9 cellular contexts compared by ENCODE assay signal in the genomic region with DNA sequence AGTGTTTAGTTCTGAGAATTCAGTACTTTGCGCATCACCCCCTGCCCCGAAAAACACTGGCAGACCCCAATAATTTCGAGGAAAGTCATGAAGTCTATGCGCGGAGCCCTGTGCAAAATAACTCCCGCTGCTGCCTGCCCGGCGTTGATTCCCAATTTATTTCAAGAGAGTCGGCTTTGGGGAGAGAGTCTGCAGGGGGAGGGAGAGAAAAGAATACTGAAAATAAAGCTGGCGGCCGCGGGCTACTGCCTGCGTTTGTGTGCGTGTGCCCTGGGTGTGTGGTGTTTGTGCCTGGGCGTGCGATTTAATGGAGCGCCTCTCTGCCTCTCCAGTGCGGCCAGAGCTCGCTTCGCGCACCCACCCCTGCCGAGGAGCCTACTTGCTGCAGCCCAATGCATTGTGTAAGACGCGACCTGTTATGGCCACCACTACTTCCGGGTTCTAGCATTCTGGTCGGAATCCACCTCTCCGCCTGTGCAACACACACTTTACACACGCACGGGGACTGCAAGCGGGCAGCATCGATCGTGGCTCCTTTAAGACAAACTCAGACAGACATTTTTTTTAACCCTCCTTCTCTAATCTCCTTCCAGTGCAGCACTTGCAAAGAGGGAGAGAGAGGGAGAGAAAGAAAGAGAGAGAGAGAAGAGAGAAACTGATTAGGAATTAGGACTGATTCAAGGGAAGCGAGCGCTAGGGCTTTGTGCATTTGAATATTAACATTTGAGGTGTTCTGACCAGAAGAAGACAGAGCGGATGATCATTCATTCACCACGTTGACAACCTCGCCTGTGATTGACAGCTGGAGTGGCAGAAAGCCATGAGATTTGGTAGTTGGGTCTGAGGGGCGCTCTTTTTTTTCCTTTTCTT. TPM values are rescaled to one million over a fixed set of nuclear protein-coding genes. Genes with fewer than 3 reads are reported as not detected.
DNase-seq lines count a peak whose midpoint lies in the region; ATAC-seq and TF ChIP-seq lines count a peak whose summit lies in the region.
"Had no signal": no experiment of that assay in that cellular context is flagged by ENCODE, and none has a peak within 500 bp of the region (broad histone marks: within the 10 kb centered on the region; RNA-seq: fewer than 3 reads in every experiment).

A gene (plus strand): TSS at position 447 of the 870 bp plus-strand sequence. CDS start 732 bp downstream, outside the sequence.

- H3K36me3 Mint-ChIP-seq in brain: peaks cover 7% of the 10 kb centered on the region

- peaks cover 41% of the 10 kb centered on the region for H3K27me3 Mint-ChIP-seq in brain

- H3K9me3 Mint-ChIP-seq in brain: peaks cover 0 to 8% (median 0%) of the 10 kb centered on the region in 5 experiments
- H3K9me3 Mint-ChIP-seq: activated naive CD4-positive, alpha-beta T cell treated with anti-CD3 and anti-CD28 coated beads, Interleukin-2, amount 50 U/mL, for 72 hours had no signal

- ATAC-seq in GM21390 (IDR thresholded peaks at IDR 0.05; ENCODE audit: unreplicated experiment): peak; percentile 74
- no peak for ATAC-seq in HG03045 (IDR thresholded peaks at IDR 0.05; ENCODE audit: unreplicated experiment)

- TF ChIP-seq CTCF in brain (conservative IDR thresholded peaks at IDR 0.05): no peak

- DNase-seq in DMS153 (lab: John Stamatoyannopoulos, UW): peak; percentile 96
- peak; percentile 89 for DNase-seq in HuH-7.5 (ENCODE audit: low spot score)
- DNase-seq in NOMO-1 treated with dmso at 0.1 percent for 144 hours (lab: John Stamatoyannopoulos, UW; ENCODE audit: unreplicated experiment): peak; percentile 94
- peak; percentile 94 for DNase-seq in hepatic stellate cell (ENCODE audit: low spot score)
- peak; percentile 94 for DNase-seq in pons (ENCODE audit: low spot score)

- peak within 1 kb of the TSS; percentile 99 to 100 (median 99) for H3K27ac Mint-ChIP-seq in brain

- peak within 1 kb of the TSS; percentile 97 to 99 (median 98) for H3K4me3 Mint-ChIP-seq in brain

- H3K4me1 Mint-ChIP-seq in brain: peaks cover 28% of the 10 kb centered on the region

RNA-seq across cellular contexts. Expression of the gene that starts here (rescaled TPM):
- polyA plus RNA-seq in brain (ENCODE audit: insufficient read depth, low read depth, low replicate concordance): 3.5 TPM
